Comparison of ENCODE assay signal across 25 cellular contexts in the genomic region with DNA sequence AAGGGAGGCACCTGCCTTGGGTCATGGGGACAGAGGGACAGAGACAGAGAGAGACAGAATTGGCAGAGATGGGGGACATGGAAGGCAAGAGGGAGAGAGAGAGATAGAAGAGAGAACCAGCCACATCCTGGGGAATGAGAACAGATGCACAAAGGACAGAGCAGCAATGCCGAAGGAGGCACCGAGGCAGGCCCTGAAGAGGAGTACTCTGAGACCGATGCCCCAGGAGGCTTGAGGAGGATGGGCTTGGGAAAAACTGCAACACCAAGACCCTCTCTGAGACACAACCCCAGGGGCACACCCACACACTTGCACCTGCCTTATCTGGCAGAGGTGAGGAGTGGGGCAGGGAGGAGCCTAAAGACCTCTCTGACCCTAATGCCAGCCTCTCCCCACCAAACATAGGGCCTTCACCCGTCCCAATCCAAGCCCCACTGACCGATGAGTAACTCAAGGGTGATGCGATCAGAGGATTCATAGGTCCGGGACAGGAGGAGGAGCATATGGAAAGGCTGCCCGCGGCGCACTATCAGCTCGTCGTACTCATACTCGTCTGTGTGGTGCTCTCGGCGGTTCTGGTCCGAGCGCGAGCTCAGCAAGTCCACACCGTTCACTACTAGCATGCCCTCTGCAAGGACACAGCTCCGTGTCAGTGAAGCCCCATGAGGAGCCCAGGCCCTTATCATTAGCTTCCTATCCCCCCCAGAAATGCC. TPM values are rescaled to one million over a fixed set of nuclear protein-coding genes. Genes with fewer than 3 reads are reported as not detected.
DNase-seq lines count a peak whose midpoint lies in the region; ATAC-seq, FAIRE-seq and TF ChIP-seq lines count a peak whose summit lies in the region.
"Had no signal": no experiment of that assay in that cellular context is flagged by ENCODE, and none has a peak within 500 bp of the region (broad histone marks: within the 10 kb centered on the region; RNA-seq: fewer than 3 reads in every experiment).

No MANE protein-coding gene starts in this region.

- H3K27ac Mint-ChIP-seq in activated naive CD4-positive, alpha-beta T cell treated with anti-CD3 and anti-CD28 coated beads, Interleukin-2, amount 50 U/mL, for 72 hours, result no peak overlapping the region

- H3K23ac ChIP-seq in trophoblast cell (ENCODE audit: low read length), result no peak overlapping the region

- no peak for TF ChIP-seq EP300 in HepG2 (IDR thresholded peaks at IDR 0.05; ENCODE audit: low read depth in 2 of 2, low read length in 2 of 2)
- TF ChIP-seq EP300 in HepG2 (CRISPR knock-in tag; IDR thresholded peaks at IDR 0.05; ENCODE audit: borderline replicate concordance), result no peak

- POLR2A ChIA-PET in HepG2 (lab: Yijun Ruan, JAX), result interaction anchor here (0.8 to 16.5 kb wide), 4 partner anchors 8 to 170 kb away, joined by 3 to 435 read pairs (median 131); partner anchors contain the start of genes RABGGTA and TINF2

- peak overlapping the region; percentile 96 for H4K91ac ChIP-seq in trophoblast cell (ENCODE audit: low read depth, low read length)

- in situ Hi-C loops in HepG2 (cut with HindIII; ENCODE audit: extremely low pct_ligation_motif_present, low pct_unique_long_range_greater_than_20kb), result no loop called here

- H2AFZ ChIP-seq in HepG2 (ENCODE audit: low read length) (no peak overlapping the region), trophoblast cell (ENCODE audit: insufficient read depth, low read length, poor library complexity) (no peak overlapping the region)

- no peak overlapping the region for H4K8ac ChIP-seq in trophoblast cell (ENCODE audit: low read depth, low read length)

- peaks cover 21% of the 10 kb centered on the region for H3K4me1 ChIP-seq in HepG2 (ENCODE audit: insufficient read depth, low read length)
- no peaks in the 10 kb centered on the region for H3K4me1 ChIP-seq in right lobe of liver
- peaks cover 14 to 78% (median 42%) of the 10 kb centered on the region in 3 donors for H3K4me1 ChIP-seq in esophagus squamous epithelium
- peaks cover 32 to 34% of the 10 kb centered on the region in 2 experiments for H3K4me1 ChIP-seq in trophoblast cell (ENCODE audit: control insufficient read depth in 1 of 2, insufficient read depth in 2 of 2, low read length in 2 of 2)
- H3K4me1 ChIP-seq: BE2C, SJCRH30 had no signal

- no peaks in the 10 kb centered on the region for H3K9me3 Mint-ChIP-seq in activated naive CD4-positive, alpha-beta T cell treated with anti-CD3 and anti-CD28 coated beads, Interleukin-2, amount 50 U/mL, for 72 hours
- H3K9me3 Mint-ChIP-seq: CD4-positive, CD25-positive, alpha-beta regulatory T cell had no signal

- no peak for TF ChIP-seq RAD21 in HepG2 (CRISPR knock-in tag; IDR thresholded peaks at IDR 0.05)

- H3K79me1 ChIP-seq in trophoblast cell (ENCODE audit: low read length), result peaks cover 32% of the 10 kb centered on the region

- CTCF ChIA-PET in HepG2 (lab: Yijun Ruan, JAX; ENCODE audit: low intra/inter-chr PET ratio, low total read pairs), result no interaction called here

- TF ChIP-seq CTCF in HepG2 (CRISPR knock-in tag; IDR thresholded peaks at IDR 0.05) (no peak), right lobe of liver (IDR thresholded peaks at IDR 0.05) (no peak), esophagus squamous epithelium (IDR thresholded peaks at IDR 0.05) (no peak)

- BruUV-seq in HepG2 (replicated peaks; lab: Mats Ljungman, UMichigan), result no TSS peak

- H3K36me3 Mint-ChIP-seq in activated naive CD4-positive, alpha-beta T cell treated with anti-CD3 and anti-CD28 coated beads, Interleukin-2, amount 50 U/mL, for 72 hours, result peaks cover 0 to 5% of the 10 kb centered on the region in 2 donors

- H3K9ac ChIP-seq in HepG2 (ENCODE audit: insufficient read depth, low read depth, low read length) (no peak overlapping the region), trophoblast cell (ENCODE audit: low read length) (no peak overlapping the region)

- H3K79me2 ChIP-seq in HepG2 (ENCODE audit: insufficient read depth, low read length) (no peaks in the 10 kb centered on the region), trophoblast cell (ENCODE audit: control insufficient read depth, insufficient read depth, low read length, poor library complexity) (peaks cover 10% of the 10 kb centered on the region)

- intact Hi-C loops in HepG2 (cut with micrococcal nuclease; ENCODE audit: unreplicated experiment), result no loop called here
- intact Hi-C loops in right lobe of liver (cut with DNase I), result no loop called here
- intact Hi-C loops in esophagus squamous epithelium (cut with DNase I), result no loop called here

- H3K27ac ChIP-seq in HepG2 (ENCODE audit: extremely low read length, insufficient read depth, low read length) (no peak overlapping the region), right lobe of liver (no peak overlapping the region), esophagus squamous epithelium (peak overlapping the region; percentile 81 to 89 (median 87)), trophoblast cell (ENCODE audit: low read depth, low read length) (no peak overlapping the region)
- H3K27ac ChIP-seq: A549, HL-60, SJCRH30 had no signal

- no peaks in the 10 kb centered on the region for H3K27me3 ChIP-seq in HepG2 (ENCODE audit: control insufficient read depth in 1 of 2, insufficient read depth in 2 of 2, low read length in 2 of 2)
- H3K27me3 ChIP-seq in right lobe of liver, result no peaks in the 10 kb centered on the region
- H3K27me3 ChIP-seq in esophagus squamous epithelium, result no peaks in the 10 kb centered on the region
- H3K27me3 ChIP-seq in trophoblast cell (ENCODE audit: insufficient read depth, low read length), result no peaks in the 10 kb centered on the region
- H3K27me3 ChIP-seq: BE2C, SJCRH30 had no signal

- TF ChIP-seq POLR2A in HepG2 (IDR thresholded peaks at IDR 0.05; ENCODE audit: insufficient read depth in 1 of 2, low read depth in 2 of 2, low read length in 2 of 2) (no peak), right lobe of liver (IDR thresholded peaks at IDR 0.05) (no peak), esophagus squamous epithelium (IDR thresholded peaks at IDR 0.05) (no peak)

- no peak for ATAC-seq in HepG2
- no peak for ATAC-seq in right lobe of liver
- ATAC-seq in HG03521 (IDR thresholded peaks at IDR 0.05; ENCODE audit: unreplicated experiment), result no peak
- no peak for ATAC-seq in HG02588 (IDR thresholded peaks at IDR 0.05; ENCODE audit: unreplicated experiment)
- ATAC-seq in activated naive CD4-positive, alpha-beta T cell treated with anti-CD3 and anti-CD28 coated beads, Interleukin-2, amount 50 U/mL, for 72 hours, result no peak
- ATAC-seq: A549, Panc1 had no signal

- H3K36me3 ChIP-seq in HepG2 (replicated peaks in 1 of 2; ENCODE audit: control insufficient read depth in 1 of 2, insufficient read depth in 2 of 2, low read length in 2 of 2) (peaks cover 4 to 13% of the 10 kb centered on the region in 2 experiments; a peak in 4 of 5 replicates), right lobe of liver (peaks cover 0 to 3% (median 0%) of the 10 kb centered on the region in 4 donors), esophagus squamous epithelium (peaks cover 3 to 73% (median 13%) of the 10 kb centered on the region in 3 donors), trophoblast cell (ENCODE audit: control insufficient read depth in 1 of 2, insufficient read depth in 2 of 2, low read length in 2 of 2) (peaks cover 33 to 38% of the 10 kb centered on the region in 2 experiments)
- H3K36me3 ChIP-seq: BE2C, SJCRH30 had no signal

- no peak overlapping the region for H2BK120ac ChIP-seq in trophoblast cell (ENCODE audit: insufficient read depth, low read length, poor library complexity)

- H2BK12ac ChIP-seq in trophoblast cell (ENCODE audit: low read length), result no peak overlapping the region

- H3K18ac ChIP-seq in trophoblast cell (ENCODE audit: low read length), result no peak overlapping the region

- no peaks in the 10 kb centered on the region for H3K9me3 ChIP-seq in HepG2 (ENCODE audit: low read length)
- H3K9me3 ChIP-seq in right lobe of liver, result no peaks in the 10 kb centered on the region
- no peaks in the 10 kb centered on the region for H3K9me3 ChIP-seq in esophagus squamous epithelium
- no peaks in the 10 kb centered on the region for H3K9me3 ChIP-seq in trophoblast cell (ENCODE audit: insufficient read depth, low read depth, low read length)
- H3K9me3 ChIP-seq: A549, BE2C, SJCRH30 had no signal

- WGBS in HepG2 (ENCODE audit: low lambda C conversion rate), result 92% methylated on average over 20 of the region's 20 CpGs
- no CpG with 5 or more reads among the region's 20 CpGs for WGBS in right lobe of liver (ENCODE audit: insufficient coverage, low coverage, low lambda C conversion rate, missing lambda C conversion rate)
- 89 to 96% methylated on average over 3 to 20 of the region's 20 CpGs for WGBS in esophagus squamous epithelium, 2 donors
- no CpG with 5 or more reads among the region's 20 CpGs for WGBS in trophoblast cell (ENCODE audit: extremely low coverage, insufficient coverage, insufficient read length)

- H3K4ac ChIP-seq in trophoblast cell (ENCODE audit: low read depth, low read length), result no peak overlapping the region

- no peak for FAIRE-seq in HepG2 (lab: Jason Lieb, UNC)
- FAIRE-seq: A549, GM19239 had no signal

- H3K4me3 ChIP-seq in HepG2 (replicated peaks in 1 of 3; ENCODE audit: insufficient read depth in 1 of 3, low read depth in 2 of 3, low read length in 3 of 3) (no peak overlapping the region), right lobe of liver (no peak overlapping the region), esophagus squamous epithelium (peak overlapping the region; percentile 36 to 57 (median 48)), trophoblast cell (ENCODE audit: low read depth, low read length) (no peak overlapping the region)
- H3K4me3 ChIP-seq: A549, SJCRH30 had no signal

- H3K4me2 ChIP-seq in HepG2 (ENCODE audit: low read depth, low read length) (no peak overlapping the region), trophoblast cell (ENCODE audit: low read length) (no peak overlapping the region)
- H3K4me2 ChIP-seq: A549 had no signal

- DNase-seq in HepG2 (ENCODE audit: low spot score) (no peak), right lobe of liver (no peak), esophagus squamous epithelium (lab: John Stamatoyannopoulos, UW) (no peak), trophoblast cell (no peak), glomerular visceral epithelial cell (ENCODE audit: extremely low spot score) (no peak)
- DNase-seq in activated naive CD4-positive, alpha-beta T cell treated with anti-CD3 and anti-CD28 coated beads, Interleukin-2, amount 50 U/mL, for 72 hours (ENCODE audit: low spot score in 2 of 2), result no peak
- DNase-seq: BE2C; CD4-positive, CD25-positive, alpha-beta regulatory T cell; EL; GF-D8; KG1; NCI-H1092 treated with DMSO at 0.1 percent for 48 hours; NCI-H1436 treated with DMSO at 0.1 percent for 48 hours; NCI-H2029; NCI-H226; NCI-H510A treated with DMSO at 0.1 percent for 48 hours; NCI-H774; NK-92 treated with Interleukin-12 subunit alpha and Interleukin-12 subunit beta, amount 100 ng/mL, for 24 hours; SJCRH30 had no signal

- H3K14ac ChIP-seq in trophoblast cell (ENCODE audit: low read length), result no peak overlapping the region

- H4K20me1 ChIP-seq in HepG2 (ENCODE audit: insufficient read depth, low read length), result no peaks in the 10 kb centered on the region

- H2AK5ac ChIP-seq in trophoblast cell (ENCODE audit: low read length), result peak overlapping the region; percentile 8

- H2BK5ac ChIP-seq in trophoblast cell (ENCODE audit: low read depth, low read length, poor library complexity), result peak overlapping the region; percentile 7

- H4K12ac ChIP-seq in trophoblast cell (ENCODE audit: low read depth, low read length), result no peak overlapping the region

RNA-seq across cellular contexts. Expression of gene TGM1, which starts 1.6 kb away (rescaled TPM):
- total RNA-seq in HepG2 (2016; rRNA removed; fragmentation: Illumina TruSeq; extraction: Trizol) (1.9 and 3.2 TPM in 2 replicates), right lobe of liver (1 to 10 TPM in 2 of 6 experiments, under 1 TPM in 4; 0.37 to 1.9 (median 0.77) TPM), esophagus squamous epithelium (1,000 to 10,000 TPM in 2 of 4 donors, 100 to 1,000 TPM in 2; 566 to 1,879 (median 1,037) TPM)
- total RNA-seq in HepG2 (2016; cell fraction: cytosol; rRNA removed; fragmentation: Illumina TruSeq; extraction: Trizol; ENCODE audit: low read depth), result 2.0 and 2.8 TPM in 2 replicates
- 0.86 and 4.5 TPM in 2 replicates for total RNA-seq in HepG2 (2016; cell fraction: insoluble cytoplasmic fraction; rRNA removed; fragmentation: Illumina TruSeq; extraction: Trizol)
- total RNA-seq in HepG2 (2016; cell fraction: membrane; rRNA removed; fragmentation: Illumina TruSeq; extraction: Trizol), result 2.8 and 3.2 TPM in 2 replicates
- total RNA-seq in HepG2 (2016; cell fraction: nucleus; rRNA removed; fragmentation: Illumina TruSeq; extraction: Trizol), result 5.9 and 9.4 TPM in 2 replicates
- polyA plus RNA-seq in HepG2 (2011; rRNA removed), result 9.5 and 10.6 TPM in 2 replicates
- polyA plus RNA-seq in HepG2 (2011; cell fraction: cytosol; rRNA removed), result 2.8 and 4.4 TPM in 2 replicates
- polyA plus RNA-seq in HepG2 (2011; cell fraction: nucleus; rRNA removed), result 70.4 and 118 TPM in 2 replicates
- polyA plus RNA-seq in HepG2 (2012), result 5.0 and 6.8 TPM in 2 replicates
- 1.5 and 2.0 TPM in 2 replicates for polyA plus RNA-seq in HepG2 (2016; cell fraction: cytosol; fragmentation: Illumina TruSeq; extraction: Trizol; ENCODE audit: low read depth)
- 1.4 and 1.7 TPM in 2 replicates for polyA plus RNA-seq in HepG2 (2016; cell fraction: insoluble cytoplasmic fraction; fragmentation: Illumina TruSeq; extraction: Trizol; ENCODE audit: low read depth)
- polyA plus RNA-seq in HepG2 (2016; cell fraction: membrane; fragmentation: Illumina TruSeq; extraction: Trizol; ENCODE audit: low read depth), result 1.9 and 2.6 TPM in 2 replicates
- polyA plus RNA-seq in HepG2 (2016; cell fraction: nucleus; fragmentation: Illumina TruSeq; extraction: Trizol; ENCODE audit: insufficient read depth, low read depth), result 19.1 and 23.5 TPM in 2 replicates
- polyA minus RNA-seq in HepG2 (2011; rRNA and poly(A)+ RNA removed; ENCODE audit: low replicate concordance), result 10.5 and 15.8 TPM in 2 replicates
- 1.6 TPM in 1 of 2 replicates, not detected in the other for polyA minus RNA-seq in HepG2 (2011; cell fraction: cytosol; rRNA and poly(A)+ RNA removed)
- polyA minus RNA-seq in HepG2 (2011; cell fraction: nucleus; rRNA and poly(A)+ RNA removed), result 19.0 and 26.3 TPM in 2 replicates
- 17.9 and 19.4 TPM in 2 replicates for polyA plus RNA-seq in trophoblast cell (2013)
- 10 to 100 TPM in 1 of 2 donors, 1 to 10 TPM in 1; 7.9 to 31.6 TPM for total RNA-seq in activated naive CD4-positive, alpha-beta T cell treated with anti-CD3 and anti-CD28 coated beads, Interleukin-2, amount 50 U/mL, for 72 hours
- polyA plus RNA-seq: CD4-positive, CD25-positive, alpha-beta regulatory T cell had no signal

RNA-seq across cellular contexts. Expression of gene RABGGTA, which starts 10.0 kb away (rescaled TPM):
- total RNA-seq in HepG2 (2016; rRNA removed; fragmentation: Illumina TruSeq; extraction: Trizol) (31.2 and 57.9 TPM in 2 replicates), right lobe of liver (10 to 100 TPM; 11.5 to 28.3 (median 15.2) TPM), esophagus squamous epithelium (100 to 1,000 TPM in 2 of 4 donors, 10 to 100 TPM in 2; 68.9 to 171 (median 108) TPM)
- 53.1 and 55.5 TPM in 2 replicates for total RNA-seq in HepG2 (2016; cell fraction: cytosol; rRNA removed; fragmentation: Illumina TruSeq; extraction: Trizol; ENCODE audit: low read depth)
- 28.7 and 55.2 TPM in 2 replicates for total RNA-seq in HepG2 (2016; cell fraction: insoluble cytoplasmic fraction; rRNA removed; fragmentation: Illumina TruSeq; extraction: Trizol)
- total RNA-seq in HepG2 (2016; cell fraction: membrane; rRNA removed; fragmentation: Illumina TruSeq; extraction: Trizol), result 39.6 and 50.8 TPM in 2 replicates
- 73.3 and 76.1 TPM in 2 replicates for total RNA-seq in HepG2 (2016; cell fraction: nucleus; rRNA removed; fragmentation: Illumina TruSeq; extraction: Trizol)
- polyA plus RNA-seq in HepG2 (2011; rRNA removed), result 90.8 and 111 TPM in 2 replicates
- polyA plus RNA-seq in HepG2 (2011; cell fraction: cytosol; rRNA removed), result 39.6 and 61.4 TPM in 2 replicates
- 727 and 889 TPM in 2 replicates for polyA plus RNA-seq in HepG2 (2011; cell fraction: nucleus; rRNA removed)
- polyA plus RNA-seq in HepG2 (2012), result 57.8 and 65.9 TPM in 2 replicates
- polyA plus RNA-seq in HepG2 (2016; cell fraction: cytosol; fragmentation: Illumina TruSeq; extraction: Trizol; ENCODE audit: low read depth), result 23.3 and 25.5 TPM in 2 replicates
- 26.2 and 35.5 TPM in 2 replicates for polyA plus RNA-seq in HepG2 (2016; cell fraction: insoluble cytoplasmic fraction; fragmentation: Illumina TruSeq; extraction: Trizol; ENCODE audit: low read depth)
- polyA plus RNA-seq in HepG2 (2016; cell fraction: membrane; fragmentation: Illumina TruSeq; extraction: Trizol; ENCODE audit: low read depth), result 26.4 and 35.2 TPM in 2 replicates
- polyA plus RNA-seq in HepG2 (2016; cell fraction: nucleus; fragmentation: Illumina TruSeq; extraction: Trizol; ENCODE audit: insufficient read depth, low read depth), result 187 and 194 TPM in 2 replicates
- 110 and 204 TPM in 2 replicates for polyA minus RNA-seq in HepG2 (2011; rRNA and poly(A)+ RNA removed; ENCODE audit: low replicate concordance)
- 28.8 and 31.7 TPM in 2 replicates for polyA minus RNA-seq in HepG2 (2011; cell fraction: cytosol; rRNA and poly(A)+ RNA removed)
- polyA minus RNA-seq in HepG2 (2011; cell fraction: nucleus; rRNA and poly(A)+ RNA removed), result 149 and 154 TPM in 2 replicates
- 37.4 and 38.2 TPM in 2 replicates for polyA plus RNA-seq in trophoblast cell (2013)
- 10 to 100 TPM; 58.6 to 67.0 TPM for total RNA-seq in activated naive CD4-positive, alpha-beta T cell treated with anti-CD3 and anti-CD28 coated beads, Interleukin-2, amount 50 U/mL, for 72 hours

RNA-seq across cellular contexts. Expression of gene TINF2, which starts 19.0 kb away (rescaled TPM):
- total RNA-seq in HepG2 (2016; rRNA removed; fragmentation: Illumina TruSeq; extraction: Trizol), result 73.5 and 73.7 TPM in 2 replicates
- 13.7 and 18.4 TPM in 2 replicates for total RNA-seq in HepG2 (2016; cell fraction: cytosol; rRNA removed; fragmentation: Illumina TruSeq; extraction: Trizol; ENCODE audit: low read depth)
- 68.8 and 73.9 TPM in 2 replicates for total RNA-seq in HepG2 (2016; cell fraction: insoluble cytoplasmic fraction; rRNA removed; fragmentation: Illumina TruSeq; extraction: Trizol)
- total RNA-seq in HepG2 (2016; cell fraction: membrane; rRNA removed; fragmentation: Illumina TruSeq; extraction: Trizol), result 41.9 and 48.5 TPM in 2 replicates
- total RNA-seq in HepG2 (2016; cell fraction: nucleus; rRNA removed; fragmentation: Illumina TruSeq; extraction: Trizol), result 48.8 and 53.9 TPM in 2 replicates
- 52.0 and 59.8 TPM in 2 replicates for polyA plus RNA-seq in HepG2 (2011; rRNA removed)
- polyA plus RNA-seq in HepG2 (2011; cell fraction: cytosol; rRNA removed), result 32.2 and 34.7 TPM in 2 replicates
- polyA plus RNA-seq in HepG2 (2011; cell fraction: nucleus; rRNA removed), result 73.2 and 83.2 TPM in 2 replicates
- polyA plus RNA-seq in HepG2 (2012), result 36.1 and 60.0 TPM in 2 replicates
- polyA plus RNA-seq in HepG2 (2016; cell fraction: cytosol; fragmentation: Illumina TruSeq; extraction: Trizol; ENCODE audit: low read depth), result 10.3 and 11.1 TPM in 2 replicates
- 65.8 and 69.3 TPM in 2 replicates for polyA plus RNA-seq in HepG2 (2016; cell fraction: insoluble cytoplasmic fraction; fragmentation: Illumina TruSeq; extraction: Trizol; ENCODE audit: low read depth)
- polyA plus RNA-seq in HepG2 (2016; cell fraction: membrane; fragmentation: Illumina TruSeq; extraction: Trizol; ENCODE audit: low read depth), result 26.7 and 30.0 TPM in 2 replicates
- 53.3 and 55.1 TPM in 2 replicates for polyA plus RNA-seq in HepG2 (2016; cell fraction: nucleus; fragmentation: Illumina TruSeq; extraction: Trizol; ENCODE audit: insufficient read depth, low read depth)
- 36.9 and 44.7 TPM in 2 replicates for polyA minus RNA-seq in HepG2 (2011; rRNA and poly(A)+ RNA removed; ENCODE audit: low replicate concordance)
- polyA minus RNA-seq in HepG2 (2011; cell fraction: cytosol; rRNA and poly(A)+ RNA removed), result 25.1 and 30.9 TPM in 2 replicates
- 82.3 and 93.4 TPM in 2 replicates for polyA minus RNA-seq in HepG2 (2011; cell fraction: nucleus; rRNA and poly(A)+ RNA removed)
- total RNA-seq in right lobe of liver, result 10 to 100 TPM; 13.4 to 28.1 (median 24.1) TPM
- 10 to 100 TPM; 46.3 to 94.3 (median 56.1) TPM for total RNA-seq in esophagus squamous epithelium
- polyA plus RNA-seq in trophoblast cell (2013), result 57.3 and 58.6 TPM in 2 replicates
- 100 to 1,000 TPM in 1 of 2 donors, 10 to 100 TPM in 1; 80.0 to 101 TPM for total RNA-seq in activated naive CD4-positive, alpha-beta T cell treated with anti-CD3 and anti-CD28 coated beads, Interleukin-2, amount 50 U/mL, for 72 hours

RNA-seq across cellular contexts. Expression of gene GMPR2, which starts 28.7 kb away (rescaled TPM):
- 273 and 345 TPM in 2 replicates for total RNA-seq in HepG2 (2016; rRNA removed; fragmentation: Illumina TruSeq; extraction: Trizol)
- total RNA-seq in HepG2 (2016; cell fraction: cytosol; rRNA removed; fragmentation: Illumina TruSeq; extraction: Trizol; ENCODE audit: low read depth), result 151 and 152 TPM in 2 replicates
- 269 and 346 TPM in 2 replicates for total RNA-seq in HepG2 (2016; cell fraction: insoluble cytoplasmic fraction; rRNA removed; fragmentation: Illumina TruSeq; extraction: Trizol)
- 294 and 315 TPM in 2 replicates for total RNA-seq in HepG2 (2016; cell fraction: membrane; rRNA removed; fragmentation: Illumina TruSeq; extraction: Trizol)
- total RNA-seq in HepG2 (2016; cell fraction: nucleus; rRNA removed; fragmentation: Illumina TruSeq; extraction: Trizol), result 141 and 150 TPM in 2 replicates
- 185 and 210 TPM in 2 replicates for polyA plus RNA-seq in HepG2 (2011; rRNA removed)
- 161 and 177 TPM in 2 replicates for polyA plus RNA-seq in HepG2 (2011; cell fraction: cytosol; rRNA removed)
- 147 and 170 TPM in 2 replicates for polyA plus RNA-seq in HepG2 (2011; cell fraction: nucleus; rRNA removed)
- polyA plus RNA-seq in HepG2 (2012), result 162 and 212 TPM in 2 replicates
- polyA plus RNA-seq in HepG2 (2016; cell fraction: cytosol; fragmentation: Illumina TruSeq; extraction: Trizol; ENCODE audit: low read depth), result 118 and 119 TPM in 2 replicates
- 260 and 276 TPM in 2 replicates for polyA plus RNA-seq in HepG2 (2016; cell fraction: insoluble cytoplasmic fraction; fragmentation: Illumina TruSeq; extraction: Trizol; ENCODE audit: low read depth)
- polyA plus RNA-seq in HepG2 (2016; cell fraction: membrane; fragmentation: Illumina TruSeq; extraction: Trizol; ENCODE audit: low read depth), result 194 and 205 TPM in 2 replicates
- 151 and 154 TPM in 2 replicates for polyA plus RNA-seq in HepG2 (2016; cell fraction: nucleus; fragmentation: Illumina TruSeq; extraction: Trizol; ENCODE audit: insufficient read depth, low read depth)
- polyA minus RNA-seq in HepG2 (2011; rRNA and poly(A)+ RNA removed; ENCODE audit: low replicate concordance), result 58.4 and 179 TPM in 2 replicates
- 65.5 and 85.5 TPM in 2 replicates for polyA minus RNA-seq in HepG2 (2011; cell fraction: cytosol; rRNA and poly(A)+ RNA removed)
- 138 and 175 TPM in 2 replicates for polyA minus RNA-seq in HepG2 (2011; cell fraction: nucleus; rRNA and poly(A)+ RNA removed)
- 10 to 100 TPM; 26.2 to 40.2 (median 34.2) TPM for total RNA-seq in right lobe of liver
- 10 to 100 TPM; 18.5 to 47.7 (median 33.1) TPM for total RNA-seq in esophagus squamous epithelium
- 46.9 and 47.7 TPM in 2 replicates for polyA plus RNA-seq in trophoblast cell (2013)
- 100 to 1,000 TPM in 1 of 2 donors, 10 to 100 TPM in 1; 62.6 to 106 TPM for total RNA-seq in activated naive CD4-positive, alpha-beta T cell treated with anti-CD3 and anti-CD28 coated beads, Interleukin-2, amount 50 U/mL, for 72 hours

RNA-seq across cellular contexts. Expression of gene NEDD8, which starts 29.2 kb away (rescaled TPM):
- total RNA-seq in HepG2 (2016; rRNA removed; fragmentation: Illumina TruSeq; extraction: Trizol) (713 and 818 TPM in 2 replicates), right lobe of liver (10 to 100 TPM; 60.0 to 72.9 (median 68.7) TPM), esophagus squamous epithelium (100 to 1,000 TPM in 3 of 4 donors, 10 to 100 TPM in 1; 93.1 to 182 (median 121) TPM)
- 394 and 546 TPM in 2 replicates for total RNA-seq in HepG2 (2016; cell fraction: cytosol; rRNA removed; fragmentation: Illumina TruSeq; extraction: Trizol; ENCODE audit: low read depth)
- total RNA-seq in HepG2 (2016; cell fraction: insoluble cytoplasmic fraction; rRNA removed; fragmentation: Illumina TruSeq; extraction: Trizol), result 727 and 841 TPM in 2 replicates
- 518 and 609 TPM in 2 replicates for total RNA-seq in HepG2 (2016; cell fraction: membrane; rRNA removed; fragmentation: Illumina TruSeq; extraction: Trizol)
- total RNA-seq in HepG2 (2016; cell fraction: nucleus; rRNA removed; fragmentation: Illumina TruSeq; extraction: Trizol), result 243 and 273 TPM in 2 replicates
- 473 and 535 TPM in 2 replicates for polyA plus RNA-seq in HepG2 (2011; rRNA removed)
- 355 and 455 TPM in 2 replicates for polyA plus RNA-seq in HepG2 (2011; cell fraction: cytosol; rRNA removed)
- 126 and 158 TPM in 2 replicates for polyA plus RNA-seq in HepG2 (2011; cell fraction: nucleus; rRNA removed)
- polyA plus RNA-seq in HepG2 (2012), result 433 and 508 TPM in 2 replicates
- 449 and 646 TPM in 2 replicates for polyA plus RNA-seq in HepG2 (2016; cell fraction: cytosol; fragmentation: Illumina TruSeq; extraction: Trizol; ENCODE audit: low read depth)
- 889 and 948 TPM in 2 replicates for polyA plus RNA-seq in HepG2 (2016; cell fraction: insoluble cytoplasmic fraction; fragmentation: Illumina TruSeq; extraction: Trizol; ENCODE audit: low read depth)
- polyA plus RNA-seq in HepG2 (2016; cell fraction: membrane; fragmentation: Illumina TruSeq; extraction: Trizol; ENCODE audit: low read depth), result 521 and 635 TPM in 2 replicates
- polyA plus RNA-seq in HepG2 (2016; cell fraction: nucleus; fragmentation: Illumina TruSeq; extraction: Trizol; ENCODE audit: insufficient read depth, low read depth), result 510 and 513 TPM in 2 replicates
- 166 and 230 TPM in 2 replicates for polyA minus RNA-seq in HepG2 (2011; rRNA and poly(A)+ RNA removed; ENCODE audit: low replicate concordance)
- polyA minus RNA-seq in HepG2 (2011; cell fraction: cytosol; rRNA and poly(A)+ RNA removed), result 89.3 and 98.3 TPM in 2 replicates
- polyA minus RNA-seq in HepG2 (2011; cell fraction: nucleus; rRNA and poly(A)+ RNA removed), result 88.1 and 108 TPM in 2 replicates
- polyA plus RNA-seq in trophoblast cell (2013), result 290 and 306 TPM in 2 replicates
- total RNA-seq in activated naive CD4-positive, alpha-beta T cell treated with anti-CD3 and anti-CD28 coated beads, Interleukin-2, amount 50 U/mL, for 72 hours, result 100 to 1,000 TPM; 172 to 210 TPM

Comparison
In these comparisons a context has a peak if more than half of its experiments do, and no peak if none do; other contexts are left out.
1. H3K27ac ChIP-seq: peak in esophagus squamous epithelium (4 of 4); none in HepG2 (single experiment), right lobe of liver (0 of 3) and trophoblast cell (single experiment).
2. H3K4me3 ChIP-seq: peak in esophagus squamous epithelium (4 of 4); none in HepG2 (0 of 3), right lobe of liver (0 of 3) and trophoblast cell (single experiment).
3. RNA of gene TGM1, which starts 1.6 kb away (total RNA-seq): 566 to 1,879 TPM in esophagus squamous epithelium; 7.9 to 31.6 TPM in activated naive CD4-positive, alpha-beta T cell treated with anti-CD3 and anti-CD28 coated beads, Interleukin-2, amount 50 U/mL, for 72 hours, 0.86 to 9.4 TPM in HepG2 and 0.37 to 1.9 TPM in right lobe of liver; every median in the first group is over 10 times any median in the second.